ENCODE assay signal across 12 cellular contexts in the genomic region with DNA sequence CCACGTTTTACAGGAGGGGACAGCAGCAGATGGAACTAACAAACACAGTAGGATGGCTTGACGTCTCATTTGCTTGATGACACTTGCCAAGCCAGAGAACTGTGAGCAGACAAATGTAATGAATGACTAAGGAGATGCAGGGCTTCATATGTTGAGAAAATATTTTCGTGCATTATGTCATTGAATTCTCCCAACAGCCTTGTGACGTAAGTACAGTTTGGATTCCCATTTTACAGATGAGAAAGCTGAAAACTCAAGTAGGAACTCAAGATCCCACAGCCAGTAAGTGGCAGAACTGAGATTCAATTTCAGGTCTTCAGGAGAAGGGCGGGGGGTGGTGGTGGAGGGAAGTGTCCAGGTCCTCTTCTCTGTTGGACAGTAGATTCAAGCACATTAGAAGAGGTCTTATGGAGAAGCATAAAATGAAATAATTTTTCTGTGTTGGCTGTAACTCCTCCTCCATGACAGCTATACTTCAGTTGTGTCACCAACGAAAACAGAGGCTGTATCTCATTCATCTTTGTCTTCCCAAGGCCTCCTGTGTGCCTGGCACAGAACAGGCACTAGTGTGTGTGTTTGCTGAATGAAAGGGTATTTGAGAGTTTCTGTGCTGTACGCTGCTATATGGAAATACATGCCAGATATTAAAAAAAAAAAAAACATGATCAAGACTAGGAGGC. TPM values are rescaled to one million over a fixed set of nuclear protein-coding genes. Genes with fewer than 3 reads are reported as not detected.
DNase-seq lines count a peak whose midpoint lies in the region; ATAC-seq and TF ChIP-seq lines count a peak whose summit lies in the region.
"Had no signal": no experiment of that assay in that cellular context is flagged by ENCODE, and none has a peak within 500 bp of the region (broad histone marks: within the 10 kb centered on the region; RNA-seq: fewer than 3 reads in every experiment).

No MANE protein-coding gene starts in this region.

- POLR2A ChIA-PET in AG04450 (lab: Yijun Ruan, JAX) = no interaction called here

- H3K4me3 ChIP-seq in AG04450 (ENCODE audit: low read depth, low read length) (0 out of 2 replicates have a peak overlapping the region, but pooled peaks have one; percentile 73), Loucy (ENCODE audit: low read length, poor library complexity, severe bottlenecking) (peak overlapping the region; percentile 39), endodermal cell (ENCODE audit: low read length) (peak overlapping the region; percentile 82), mesendoderm (ENCODE audit: low read length) (no peak overlapping the region), transverse colon (peak overlapping the region in 1 of 4 donors; percentile 72)

- peak overlapping the region; percentile 76 for H3K4me2 ChIP-seq in Loucy (ENCODE audit: low read depth, low read length, poor library complexity, severe bottlenecking)
- H3K4me2 ChIP-seq in mesendoderm (ENCODE audit: low read length) = no peak overlapping the region

- peaks cover 71% of the 10 kb centered on the region for H3K27me3 Mint-ChIP-seq in endodermal cell (ENCODE audit: insufficient read depth)
- H3K27me3 Mint-ChIP-seq in nephron (ENCODE audit: low read depth) = peaks cover 3% of the 10 kb centered on the region

- no peak overlapping the region for H4K5ac ChIP-seq in mesendoderm (ENCODE audit: low read length)

- H3K4me1 Mint-ChIP-seq in endodermal cell (peaks cover 8% of the 10 kb centered on the region), nephron (peaks cover 59% of the 10 kb centered on the region)

- H3K23ac ChIP-seq in mesendoderm (ENCODE audit: low read length) = no peak overlapping the region

- no peak overlapping the region for H4K8ac ChIP-seq in mesendoderm (ENCODE audit: low read depth, low read length)

- no peaks in the 10 kb centered on the region for H3K36me3 ChIP-seq in Loucy (ENCODE audit: insufficient read depth, low read length)
- no peaks in the 10 kb centered on the region for H3K36me3 ChIP-seq in endodermal cell (ENCODE audit: control insufficient read depth, insufficient read depth, low read length)
- no peaks in the 10 kb centered on the region for H3K36me3 ChIP-seq in mesendoderm (ENCODE audit: control insufficient read depth, insufficient read depth, low read length)
- no peaks in the 10 kb centered on the region for H3K36me3 ChIP-seq in transverse colon
- H3K36me3 ChIP-seq: tibial nerve had no signal

- TF ChIP-seq POLR2A in transverse colon (IDR thresholded peaks at IDR 0.05) = no peak

- no peak overlapping the region for H3K18ac ChIP-seq in mesendoderm (ENCODE audit: low read length)

- H3K56ac ChIP-seq in mesendoderm (ENCODE audit: low read length) = no peak overlapping the region

- no peak overlapping the region for H3K27ac Mint-ChIP-seq in endodermal cell
- peak overlapping the region; percentile 1 to 97 (median 90) for H3K27ac Mint-ChIP-seq in nephron
- H3K27ac Mint-ChIP-seq: activated naive CD4-positive, alpha-beta T cell treated with anti-CD3 and anti-CD28 coated beads for 36 hours had no signal

- H3K4me3 Mint-ChIP-seq in endodermal cell = peak overlapping the region; percentile 65
- H3K4me3 Mint-ChIP-seq in nephron = peak overlapping the region; percentile 95 to 99 (median 97)
- H3K4me3 Mint-ChIP-seq: activated naive CD4-positive, alpha-beta T cell treated with anti-CD3 and anti-CD28 coated beads for 36 hours had no signal

- no peak for TF ChIP-seq EP300 in transverse colon (IDR thresholded peaks at IDR 0.05; ENCODE audit: low read depth)

- no peak overlapping the region for H2AK5ac ChIP-seq in mesendoderm (ENCODE audit: low read length)

- in situ Hi-C loops in transverse colon (cut with MboI; ENCODE audit: low pct_ligation_motif_present in 1 of 4, low pct_unique_long_range_greater_than_20kb in 1 of 4, low sequenced_read_pairs in 3 of 4) = no loop called here

- ATAC-seq in HG03378 (IDR thresholded peaks at IDR 0.05; ENCODE audit: unreplicated experiment) = no peak

- intact Hi-C loops in transverse colon (cut with DNase I; ENCODE audit: low total_unique reads) = no loop called here

- H3K9ac ChIP-seq in Loucy (ENCODE audit: low read depth, low read length, poor library complexity, severe bottlenecking) = peak overlapping the region; percentile 18
- no peak overlapping the region for H3K9ac ChIP-seq in endodermal cell (ENCODE audit: extremely low read depth, low read length, poor library complexity, severe bottlenecking)
- no peak overlapping the region for H3K9ac ChIP-seq in mesendoderm (ENCODE audit: low read length)

- TF ChIP-seq CTCF in AG04450 (IDR thresholded peaks at IDR 0.05; ENCODE audit: low read depth, low read length) = no peak
- no peak for TF ChIP-seq CTCF in Loucy (conservative IDR thresholded peaks at IDR 0.05; ENCODE audit: low read length)
- no peak for TF ChIP-seq CTCF in endodermal cell (conservative IDR thresholded peaks at IDR 0.05)
- no peak for TF ChIP-seq CTCF in nephron (IDR thresholded peaks at IDR 0.05; ENCODE audit: unreplicated experiment in 3 of 3)
- TF ChIP-seq CTCF in transverse colon (IDR thresholded peaks at IDR 0.05) = no peak

- no peaks in the 10 kb centered on the region for H3K79me1 ChIP-seq in mesendoderm (ENCODE audit: low read length)

- WGBS in endodermal cell (ENCODE audit: insufficient coverage in 1 of 2, insufficient read length in 1 of 2), 2 experiments = 84 to 90% methylated on average over 6 to 7 of the region's 7 CpGs
- no CpG with 5 or more reads among the region's 7 CpGs for WGBS in mesendoderm (ENCODE audit: extremely low coverage, insufficient coverage, low lambda C conversion rate)
- WGBS in transverse colon (ENCODE audit: low coverage in 1 of 2), 2 donors = 55 to 75% methylated on average over 6 to 7 of the region's 7 CpGs

- H3K36me3 Mint-ChIP-seq in endodermal cell (ENCODE audit: low read depth) (peaks cover 3% of the 10 kb centered on the region), nephron (ENCODE audit: low read depth) (peaks cover 3% of the 10 kb centered on the region)

- H3K27me3 ChIP-seq in AG04450 (ENCODE audit: control insufficient read depth, insufficient read depth, low read length) (no peaks in the 10 kb centered on the region), Loucy (ENCODE audit: insufficient read depth, low read length, poor library complexity, severe bottlenecking) (no peaks in the 10 kb centered on the region), endodermal cell (ENCODE audit: control insufficient read depth, insufficient read depth, low read length, poor library complexity, severe bottlenecking) (peaks cover 50% of the 10 kb centered on the region), mesendoderm (ENCODE audit: insufficient read depth, low read length, poor library complexity) (peaks cover 19% of the 10 kb centered on the region), transverse colon (peaks cover 29% of the 10 kb centered on the region)
- H3K27me3 ChIP-seq: tibial nerve had no signal

- H3K79me2 ChIP-seq in Loucy (ENCODE audit: insufficient read depth, low read length) (peaks cover 7% of the 10 kb centered on the region; the same call in 1 of the 2 replicates), mesendoderm (ENCODE audit: control insufficient read depth, insufficient read depth, low read length) (no peaks in the 10 kb centered on the region)

- H3K9me2 ChIP-seq in Loucy (replicated peaks; ENCODE audit: low read depth, low read length) = no peaks in the 10 kb centered on the region

- CTCF ChIA-PET in AG04450 (lab: Charles Lee) = no interaction called here

- H3K9me3 Mint-ChIP-seq in endodermal cell (no peaks in the 10 kb centered on the region), nephron (no peaks in the 10 kb centered on the region)
- H3K9me3 Mint-ChIP-seq: activated naive CD4-positive, alpha-beta T cell treated with anti-CD3 and anti-CD28 coated beads for 36 hours had no signal

- H3K27ac ChIP-seq in AG04450 (ENCODE audit: low read depth, low read length) (no peak overlapping the region), endodermal cell (ENCODE audit: low read depth, low read length) (no peak overlapping the region), mesendoderm (ENCODE audit: low read depth, low read length) (no peak overlapping the region), transverse colon (peak overlapping the region in 1 of 4 donors; percentile 83)

- no peak overlapping the region for H2AFZ ChIP-seq in Loucy (ENCODE audit: low read length)

- no peak overlapping the region for H3K4ac ChIP-seq in mesendoderm (ENCODE audit: low read depth, low read length)

- H2BK120ac ChIP-seq in mesendoderm (ENCODE audit: low read depth, low read length) = no peak overlapping the region

- no peak for DNase-seq in AG04450 (ENCODE audit: low read depth, low spot score)
- DNase-seq in endodermal cell = peak; percentile 21
- no peak for DNase-seq in mesendoderm
- no peak for DNase-seq in DMS153 (lab: John Stamatoyannopoulos, UW)
- no peak for DNase-seq in transverse colon
- DNase-seq: activated naive CD4-positive, alpha-beta T cell treated with anti-CD3 and anti-CD28 coated beads for 36 hours; DMS53; NCI-H146 had no signal

- H3F3A ChIP-seq in Loucy (ENCODE audit: low read depth) = no peaks in the 10 kb centered on the region

- H3K4me1 ChIP-seq in Loucy (ENCODE audit: insufficient read depth, low read length, poor library complexity, severe bottlenecking) (peaks cover 32% of the 10 kb centered on the region), endodermal cell (ENCODE audit: control insufficient read depth, insufficient read depth, low read length) (no peaks in the 10 kb centered on the region), mesendoderm (ENCODE audit: control insufficient read depth, low read depth, low read length) (peaks cover 4% of the 10 kb centered on the region), transverse colon (peaks cover 0 to 32% (median 18%) of the 10 kb centered on the region in 4 donors)

- H2BK5ac ChIP-seq in mesendoderm (ENCODE audit: low read length) = no peak overlapping the region

- H4K20me1 ChIP-seq in Loucy (ENCODE audit: insufficient read depth, low read length, poor library complexity, severe bottlenecking) = peaks cover 10% of the 10 kb centered on the region

- H3K9me3 ChIP-seq in AG04450 (ENCODE audit: control insufficient read depth, insufficient read depth, low read length) (no peaks in the 10 kb centered on the region; the same call in 1 of the 2 replicates), Loucy (ENCODE audit: insufficient read depth, low read depth, low read length) (no peaks in the 10 kb centered on the region), endodermal cell (ENCODE audit: control insufficient read depth, low read length) (no peaks in the 10 kb centered on the region), transverse colon (no peaks in the 10 kb centered on the region)
- H3K9me3 ChIP-seq: tibial nerve had no signal

- no peak overlapping the region for H2BK15ac ChIP-seq in mesendoderm (replicated peaks; ENCODE audit: low read depth)

RNA-seq across cellular contexts. Expression of a gene that starts 2.2 kb away (rescaled TPM):
- 5.0 and 6.0 TPM in 2 replicates for polyA plus RNA-seq in AG04450 (2011; rRNA removed)
- 7.2 and 8.5 TPM in 2 replicates for polyA minus RNA-seq in AG04450 (2011; rRNA and poly(A)+ RNA removed)
- total RNA-seq in endodermal cell = 10 to 100 TPM; 10.3 to 19.8 TPM
- 39.3 TPM for polyA plus RNA-seq in endodermal cell (2013, experiment 1 of 2)
- polyA plus RNA-seq in endodermal cell (2013, experiment 2 of 2) = 42.6 TPM
- polyA plus RNA-seq in mesendoderm (2013, experiment 1 of 2) = 1.7 TPM
- 1.3 TPM for polyA plus RNA-seq in mesendoderm (2013, experiment 2 of 2)
- total RNA-seq in transverse colon = 1 to 10 TPM; 1.9 to 7.5 (median 3.6) TPM

RNA-seq across cellular contexts. Expression of a gene that starts 49.2 kb away (rescaled TPM):
- 12.8 and 13.1 TPM in 2 replicates for polyA plus RNA-seq in AG04450 (2011; rRNA removed)
- polyA minus RNA-seq in AG04450 (2011; rRNA and poly(A)+ RNA removed) = 13.4 and 14.8 TPM in 2 replicates
- 10 to 100 TPM; 21.5 to 32.5 TPM for total RNA-seq in endodermal cell
- polyA plus RNA-seq in endodermal cell (2013, experiment 1 of 2) = 26.1 TPM
- polyA plus RNA-seq in endodermal cell (2013, experiment 2 of 2) = 22.1 TPM
- 9.5 TPM for polyA plus RNA-seq in mesendoderm (2013, experiment 1 of 2)
- polyA plus RNA-seq in mesendoderm (2013, experiment 2 of 2) = 8.7 TPM
- total RNA-seq in transverse colon = 10 to 100 TPM in 2 of 4 donors, 1 to 10 TPM in 2; 8.9 to 17.5 (median 10.0) TPM
